ENCODE assay signal across 9 cellular contexts in the genomic region with DNA sequence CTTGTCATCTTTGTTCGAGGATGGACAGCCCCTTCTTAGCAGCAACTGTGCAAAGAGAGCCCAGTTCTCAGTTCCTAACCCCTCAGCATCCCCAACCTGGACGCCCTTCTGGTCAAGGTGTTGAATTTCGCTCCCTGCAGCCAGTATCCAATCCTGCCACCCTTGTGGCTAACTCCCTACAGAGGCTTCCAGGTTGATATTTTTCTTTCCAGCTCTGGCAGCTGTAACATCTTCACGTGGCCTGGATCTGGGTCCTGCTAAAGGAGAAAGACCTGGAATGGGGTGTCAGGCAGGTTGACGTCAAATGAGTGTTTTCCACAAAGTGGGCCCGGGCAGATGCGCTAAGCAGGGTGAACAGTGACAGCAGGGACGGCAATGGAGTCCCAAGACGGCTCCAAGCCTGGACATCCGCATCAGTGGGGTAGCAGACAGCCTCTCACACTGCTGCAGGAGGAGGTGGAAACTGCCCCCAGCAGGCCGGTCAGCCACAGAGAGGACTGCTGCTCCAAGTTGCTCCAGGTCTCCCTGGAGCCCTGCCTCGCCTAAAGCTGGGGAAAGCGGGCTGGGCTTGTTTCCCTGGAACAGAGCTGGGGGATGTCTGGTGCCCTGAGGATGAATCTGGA. TPM values are rescaled to one million over a fixed set of nuclear protein-coding genes. Genes with fewer than 3 reads are reported as not detected.
A peak's percentile ranks its signal among the peaks of the same experiment; 100 is the strongest.
DNase-seq lines count a peak whose midpoint lies in the region; ATAC-seq, FAIRE-seq and TF ChIP-seq lines count a peak whose summit lies in the region.
"Had no signal": no experiment of that assay in that cellular context is flagged by ENCODE, and none has a peak within 500 bp of the region (broad histone marks: within the 10 kb centered on the region; RNA-seq: fewer than 3 reads in every experiment).

No MANE protein-coding gene starts in this region.

- H3K79me2 ChIP-seq in keratinocyte (ENCODE audit: control insufficient read depth, insufficient read depth, low read length), result peaks cover 38% of the 10 kb centered on the region

- H3K36me3 Mint-ChIP-seq in T-helper 2 cell treated with Interferon-gamma antibody and Interleukin-4, amounts not matched to agents 5 μg/mL and 100 μg/mL, for 36 hours (ENCODE audit: low read depth), result peaks cover 26% of the 10 kb centered on the region
- peaks cover 4% of the 10 kb centered on the region for H3K36me3 Mint-ChIP-seq in activated naive CD8-positive, alpha-beta T cell

- H3K27ac ChIP-seq in keratinocyte (ENCODE audit: control insufficient read depth, insufficient read depth, low read length) (no peak overlapping the region), testis (peak overlapping the region; percentile 75 to 84)

- H2AFZ ChIP-seq in keratinocyte (ENCODE audit: control insufficient read depth, low read length), result peak overlapping the region; percentile 80

- H3K4me1 Mint-ChIP-seq in T-helper 2 cell treated with Interferon-gamma antibody and Interleukin-4, amounts not matched to agents 5 μg/mL and 100 μg/mL, for 36 hours (ENCODE audit: low read depth), result peaks cover 30% of the 10 kb centered on the region
- peaks cover 36% of the 10 kb centered on the region for H3K4me1 Mint-ChIP-seq in activated naive CD8-positive, alpha-beta T cell (ENCODE audit: low read depth)

- H3K4me3 Mint-ChIP-seq in T-helper 2 cell treated with Interferon-gamma antibody and Interleukin-4, amounts not matched to agents 5 μg/mL and 100 μg/mL, for 36 hours, result peak overlapping the region; percentile 83
- H3K4me3 Mint-ChIP-seq in activated naive CD8-positive, alpha-beta T cell, result peak overlapping the region; percentile 85

- peaks cover 8% of the 10 kb centered on the region for H3K27me3 ChIP-seq in keratinocyte (ENCODE audit: control insufficient read depth, extremely low read depth, insufficient read depth, low read length)
- H3K27me3 ChIP-seq in testis, result no peaks in the 10 kb centered on the region

- no peak for TF ChIP-seq POLR2A in testis (IDR thresholded peaks at IDR 0.05)

- H3K9me3 ChIP-seq in keratinocyte (ENCODE audit: control insufficient read depth, low read depth, low read length) (no peaks in the 10 kb centered on the region), testis (no peaks in the 10 kb centered on the region)

- H3K27me3 Mint-ChIP-seq in T-helper 2 cell treated with Interferon-gamma antibody and Interleukin-4, amounts not matched to agents 5 μg/mL and 100 μg/mL, for 36 hours (ENCODE audit: low read depth), result no peaks in the 10 kb centered on the region
- peaks cover 2% of the 10 kb centered on the region for H3K27me3 Mint-ChIP-seq in activated naive CD8-positive, alpha-beta T cell

- peak overlapping the region; percentile 76 for H3K27ac Mint-ChIP-seq in T-helper 2 cell treated with Interferon-gamma antibody and Interleukin-4, amounts not matched to agents 5 μg/mL and 100 μg/mL, for 36 hours
- H3K27ac Mint-ChIP-seq in activated naive CD8-positive, alpha-beta T cell, result peak overlapping the region; percentile 84

- H3K36me3 ChIP-seq in keratinocyte (ENCODE audit: control insufficient read depth in 2 of 2, extremely low read depth in 1 of 2, insufficient read depth in 2 of 2, low read length in 2 of 2) (peaks cover 9 to 17% of the 10 kb centered on the region in 2 experiments), testis (ENCODE audit: low read depth, missing control alignments) (no peaks in the 10 kb centered on the region)

- peak overlapping the region; percentile 68 for H3K4me2 ChIP-seq in keratinocyte (ENCODE audit: control insufficient read depth, extremely low read depth, insufficient read depth, low read depth, low read length)

- dilution Hi-C loops in keratinocyte (cut with MboI; ENCODE audit: extremely low pct_ligation_motif_present, low sequenced_read_pairs), result no loop called here

- peaks cover 18% of the 10 kb centered on the region for H4K20me1 ChIP-seq in keratinocyte (ENCODE audit: control insufficient read depth, extremely low read depth, insufficient read depth, low read length)

- WGBS in testis, 2 donors, result 36 to 69% methylated on average over 8 to 13 of the region's 13 CpGs

- ATAC-seq in HG03039 (IDR thresholded peaks at IDR 0.05; ENCODE audit: unreplicated experiment), result no peak

- TF ChIP-seq CTCF in keratinocyte (optimal IDR thresholded peaks at IDR 0.05 in 1 of 3, IDR thresholded peaks at IDR 0.05 in 1 of 3, conservative IDR thresholded peaks at IDR 0.05 in 1 of 3; ENCODE audit: extremely low read depth in 1 of 3, insufficient read depth in 2 of 3, low read length in 3 of 3), result no peak
- no peak for TF ChIP-seq CTCF in testis (IDR thresholded peaks at IDR 0.05)

- FAIRE-seq in keratinocyte (lab: Jason Lieb, UNC), result no peak
- FAIRE-seq: islet of Langerhans had no signal

- H3K4me3 ChIP-seq in keratinocyte (ENCODE audit: control insufficient read depth in 2 of 3, extremely low read depth in 1 of 3, insufficient read depth in 2 of 3, low read depth in 1 of 3, low read length in 3 of 3) (peak overlapping the region in 2 of 3 experiments; percentile 47 to 59), testis (peak overlapping the region; percentile 77 to 86)

- no peak for DNase-seq in T-helper 2 cell treated with Interferon-gamma antibody and Interleukin-4, amounts not matched to agents 5 μg/mL and 100 μg/mL, for 36 hours (ENCODE audit: low spot score)
- no peak for DNase-seq in T-helper 2 cell
- DNase-seq in keratinocyte (ENCODE audit: low read depth, low spot score), result no peak
- DNase-seq in testis, result no peak
- no peak for DNase-seq in DMS114 treated with DMSO at 0.1 percent for 48 hours (lab: John Stamatoyannopoulos, UW; ENCODE audit: unreplicated experiment)
- no peak for DNase-seq in ureter (ENCODE audit: low spot score)

- intact Hi-C loops in testis (cut with DNase I; ENCODE audit: low total_unique reads), result no loop called here

- H3K4me1 ChIP-seq in keratinocyte (ENCODE audit: control insufficient read depth, extremely low read depth, insufficient read depth, low read length) (peaks cover 18% of the 10 kb centered on the region), testis (peaks cover 15% of the 10 kb centered on the region)

- no peaks in the 10 kb centered on the region for H3K9me3 Mint-ChIP-seq in T-helper 2 cell treated with Interferon-gamma antibody and Interleukin-4, amounts not matched to agents 5 μg/mL and 100 μg/mL, for 36 hours
- H3K9me3 Mint-ChIP-seq in activated naive CD8-positive, alpha-beta T cell (ENCODE audit: low read depth), result no peaks in the 10 kb centered on the region

- no peaks in the 10 kb centered on the region for H3K9me1 ChIP-seq in keratinocyte (ENCODE audit: control insufficient read depth, extremely low read depth, insufficient read depth, low read length)

- peak overlapping the region; percentile 87 for H3K9ac ChIP-seq in keratinocyte (ENCODE audit: control insufficient read depth, extremely low read depth, insufficient read depth, low read length)

RNA-seq across cellular contexts. Expression of gene YTHDF1, which starts 1.0 kb away (rescaled TPM):
- polyA plus RNA-seq in keratinocyte (23.4 to 34.8 TPM (median 26.4 TPM) in 3 replicates), testis (ENCODE audit: insufficient read depth, low read depth, low replicate concordance) (37.2 TPM)
- polyA plus RNA-seq in keratinocyte (2011; ENCODE audit: low read depth), result 10.1 TPM
- 24.7 and 25.3 TPM in 2 replicates for polyA plus RNA-seq in keratinocyte (2011; cell fraction: cytosol; rRNA removed)
- polyA plus RNA-seq in keratinocyte (2011; cell fraction: nucleus; rRNA removed), result 34.2 and 41.0 TPM in 2 replicates
- 29.3 and 29.6 TPM in 2 replicates for polyA plus RNA-seq in keratinocyte (2012; ENCODE audit: low replicate concordance)
- 22.0 to 32.9 TPM (median 23.6 TPM) in 3 replicates for polyA minus RNA-seq in keratinocyte
- 41.2 TPM for polyA minus RNA-seq in keratinocyte (2011; cell fraction: cytosol; rRNA and poly(A)+ RNA removed)
- 20.6 and 25.3 TPM in 2 replicates for polyA minus RNA-seq in keratinocyte (2011; cell fraction: nucleus; rRNA and poly(A)+ RNA removed)
- total RNA-seq in testis (10 to 100 TPM; 55.7 to 56.9 TPM), ureter (36.3 TPM)

RNA-seq across cellular contexts. Expression of gene BIRC7, which starts 18.7 kb away (rescaled TPM):
- not detected in 3 replicates for polyA plus RNA-seq in keratinocyte
- polyA plus RNA-seq in keratinocyte (2011; ENCODE audit: low read depth), result not detected
- polyA plus RNA-seq in keratinocyte (2011; cell fraction: cytosol; rRNA removed), result not detected in 2 replicates
- polyA plus RNA-seq in keratinocyte (2011; cell fraction: nucleus; rRNA removed), result not detected in 2 replicates
- polyA plus RNA-seq in keratinocyte (2012; ENCODE audit: low replicate concordance), result not detected in 2 replicates
- polyA minus RNA-seq in keratinocyte, result not detected in 3 replicates
- polyA minus RNA-seq in keratinocyte (2011; cell fraction: cytosol; rRNA and poly(A)+ RNA removed), result not detected
- not detected in 2 replicates for polyA minus RNA-seq in keratinocyte (2011; cell fraction: nucleus; rRNA and poly(A)+ RNA removed)
- total RNA-seq in testis, result under 1 TPM; 0.24 to 0.25 TPM
- polyA plus RNA-seq in testis (ENCODE audit: insufficient read depth, low read depth, low replicate concordance), result 0.33 TPM
- 0.60 TPM for total RNA-seq in ureter

RNA-seq across cellular contexts. Expression of gene NKAIN4, which starts 37.3 kb away (rescaled TPM):
- polyA plus RNA-seq in keratinocyte (not detected in 3 replicates), testis (ENCODE audit: insufficient read depth, low read depth, low replicate concordance) (3.9 TPM)
- not detected for polyA plus RNA-seq in keratinocyte (2011; ENCODE audit: low read depth)
- polyA plus RNA-seq in keratinocyte (2011; cell fraction: cytosol; rRNA removed), result not detected in 2 replicates
- polyA plus RNA-seq in keratinocyte (2011; cell fraction: nucleus; rRNA removed), result not detected in 2 replicates
- not detected in 2 replicates for polyA plus RNA-seq in keratinocyte (2012; ENCODE audit: low replicate concordance)
- not detected in 3 replicates for polyA minus RNA-seq in keratinocyte
- not detected for polyA minus RNA-seq in keratinocyte (2011; cell fraction: cytosol; rRNA and poly(A)+ RNA removed)
- polyA minus RNA-seq in keratinocyte (2011; cell fraction: nucleus; rRNA and poly(A)+ RNA removed), result not detected in 2 replicates
- total RNA-seq in testis (1 to 10 TPM; 4.7 to 6.0 TPM), ureter (not detected)

RNA-seq across cellular contexts. Expression of gene ARFGAP1, which starts 55.7 kb away (rescaled TPM):
- 31.5 to 48.6 TPM (median 32.2 TPM) in 3 replicates for polyA plus RNA-seq in keratinocyte
- 34.5 TPM for polyA plus RNA-seq in keratinocyte (2011; ENCODE audit: low read depth)
- polyA plus RNA-seq in keratinocyte (2011; cell fraction: cytosol; rRNA removed), result 22.7 and 37.2 TPM in 2 replicates
- polyA plus RNA-seq in keratinocyte (2011; cell fraction: nucleus; rRNA removed), result 128 and 155 TPM in 2 replicates
- polyA plus RNA-seq in keratinocyte (2012; ENCODE audit: low replicate concordance), result 29.0 and 57.9 TPM in 2 replicates
- polyA minus RNA-seq in keratinocyte, result 41.4 to 84.3 TPM (median 46.5 TPM) in 3 replicates
- polyA minus RNA-seq in keratinocyte (2011; cell fraction: cytosol; rRNA and poly(A)+ RNA removed), result 73.1 TPM
- 48.7 and 57.2 TPM in 2 replicates for polyA minus RNA-seq in keratinocyte (2011; cell fraction: nucleus; rRNA and poly(A)+ RNA removed)
- total RNA-seq in testis, result 100 to 1,000 TPM; 110 to 126 TPM
- polyA plus RNA-seq in testis (ENCODE audit: insufficient read depth, low read depth, low replicate concordance), result 97.0 TPM
- total RNA-seq in ureter, result 94.8 TPM
